Comparison of ENCODE assay signal across 26 cellular contexts in genomic region chr18:49137093-49137492, GRCh38.
"Had no signal": no experiment of that assay in that cellular context is flagged by ENCODE, and none has a peak within 500 bp of the region (broad histone marks: within the 10 kb centered on the region; RNA-seq: fewer than 3 reads in every experiment).

No MANE protein-coding gene starts in this region.

- H3K27me3 Mint-ChIP-seq: activated CD4-positive, alpha-beta memory T cell treated with anti-CD3 and anti-CD28 coated beads for 36 hours; activated CD4-positive, alpha-beta T cell treated with anti-CD3 and anti-CD28 coated beads, Interleukin-2, amount 10 ng/mL, durations not matched to agents 7 days and 5 days; activated naive CD8-positive, alpha-beta T cell treated with anti-CD3 and anti-CD28 coated beads, Interleukin-2, amount 50 U/mL, for 24 hours had no signal

- H3K9me3 Mint-ChIP-seq: activated CD4-positive, alpha-beta memory T cell treated with anti-CD3 and anti-CD28 coated beads for 36 hours; activated CD4-positive, alpha-beta T cell treated with anti-CD3 and anti-CD28 coated beads, Interleukin-2, amount 10 ng/mL, durations not matched to agents 7 days and 5 days; activated naive CD4-positive, alpha-beta T cell treated with anti-CD3 and anti-CD28 coated beads, Interleukin-2, amount 50 U/mL, for 72 hours; activated naive CD8-positive, alpha-beta T cell treated with anti-CD3 and anti-CD28 coated beads, Interleukin-2, amount 50 U/mL, for 24 hours; activated T-cell treated with anti-CD3 and anti-CD28 coated beads, Interleukin-2, amount 50 U/mL, for 4 hours had no signal

- H3K27me3 ChIP-seq: ascending aorta, body of pancreas, cardiac muscle cell had no signal

- H3K36me3 ChIP-seq: ascending aorta, cardiac muscle cell had no signal

- H3K4me3 ChIP-seq: ascending aorta, body of pancreas, cardiac muscle cell, K562 had no signal

- H3K4me1 Mint-ChIP-seq: activated CD4-positive, alpha-beta T cell treated with anti-CD3 and anti-CD28 coated beads, Interleukin-2, amount 10 ng/mL, durations not matched to agents 7 days and 5 days; activated naive CD8-positive, alpha-beta T cell treated with anti-CD3 and anti-CD28 coated beads, Interleukin-2, amount 50 U/mL, for 24 hours had no signal

- H3K4me1 ChIP-seq: ascending aorta, body of pancreas had no signal

- FAIRE-seq: K562, RCC 7860 had no signal

- H3K27ac ChIP-seq: ascending aorta, body of pancreas, cardiac muscle cell, VCaP had no signal

- H3K4me3 Mint-ChIP-seq: activated CD4-positive, alpha-beta memory T cell treated with anti-CD3 and anti-CD28 coated beads for 36 hours; activated CD4-positive, alpha-beta T cell treated with anti-CD3 and anti-CD28 coated beads, Interleukin-2, amount 10 ng/mL, durations not matched to agents 7 days and 5 days; activated naive CD8-positive, alpha-beta T cell treated with anti-CD3 and anti-CD28 coated beads, Interleukin-2, amount 50 U/mL, for 24 hours; activated T-cell treated with anti-CD3 and anti-CD28 coated beads, Interleukin-2, amount 50 U/mL, for 4 hours had no signal

- H3K36me3 Mint-ChIP-seq: activated naive CD4-positive, alpha-beta T cell treated with anti-CD3 and anti-CD28 coated beads, Interleukin-2, amount 50 U/mL, for 72 hours had no signal

- H3K27ac Mint-ChIP-seq: activated CD4-positive, alpha-beta memory T cell treated with anti-CD3 and anti-CD28 coated beads for 36 hours; activated CD4-positive, alpha-beta T cell treated with anti-CD3 and anti-CD28 coated beads, Interleukin-2, amount 10 ng/mL, durations not matched to agents 7 days and 5 days; activated naive CD4-positive, alpha-beta T cell treated with anti-CD3 and anti-CD28 coated beads, Interleukin-2, amount 50 U/mL, for 72 hours; activated naive CD8-positive, alpha-beta T cell treated with anti-CD3 and anti-CD28 coated beads, Interleukin-2, amount 50 U/mL, for 24 hours had no signal

- H3K9me3 ChIP-seq: ascending aorta, body of pancreas had no signal

- DNase-seq: activated CD4-positive, alpha-beta memory T cell treated with anti-CD3 and anti-CD28 coated beads for 36 hours; activated CD4-positive, alpha-beta T cell treated with anti-CD3 and anti-CD28 coated beads, Interleukin-2, amount 10 ng/mL, durations not matched to agents 7 days and 5 days; activated CD4-positive, CD25-positive, alpha-beta regulatory T cell; activated CD8-positive, alpha-beta memory T cell treated with anti-CD3 and anti-CD28 coated beads for 24 hours; activated effector memory CD4-positive, alpha-beta T cell treated with anti-CD3 and anti-CD28 coated beads, Interleukin-2, amount 50 U/mL, for 16 hours; activated naive CD4-positive, alpha-beta T cell treated with Interleukin-2 at 50 U/mL for 16 hours; activated naive CD8-positive, alpha-beta T cell treated with anti-CD3 and anti-CD28 coated beads, Interleukin-2, amount 50 U/mL, for 24 hours; activated T-cell treated with anti-CD3 and anti-CD28 coated beads, Interleukin-2, amount 50 U/mL, for 4 hours; amniotic stem cell; body of pancreas; cerebellar nuclear complex; Karpas-422; NCI-H1105 treated with DMSO at 0.1 percent for 48 hours; NCI-H1436 treated with DMSO at 0.1 percent for 48 hours; NCI-H345; NCI-H510A; NCI-H526 treated with DMSO at 0.1 percent for 48 hours; PC-3; SIG-M5; T-helper 1 cell had no signal
